In the genomic region with DNA sequence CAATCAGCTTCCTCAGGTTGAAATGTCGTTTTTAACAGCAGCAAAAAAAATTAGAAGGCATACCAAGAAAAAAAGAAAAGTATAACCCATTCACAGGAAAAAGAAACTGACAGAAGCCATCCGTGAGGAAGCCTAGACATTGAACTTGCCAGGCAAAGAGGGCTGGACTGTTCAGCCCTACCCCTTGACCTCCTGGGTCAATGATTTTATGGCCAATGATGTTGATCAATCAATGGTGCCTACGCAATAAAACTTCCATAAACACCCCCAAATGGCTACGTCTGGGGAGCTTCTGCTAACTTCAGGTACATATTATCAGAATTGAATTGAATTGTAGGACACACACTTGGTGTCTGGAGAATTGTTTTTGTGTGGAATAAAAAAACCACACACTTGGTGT, we compare ENCODE assay signal across 19 cellular contexts. TPM values are rescaled to one million over a fixed set of nuclear protein-coding genes. Genes with fewer than 3 reads are reported as not detected.
DNase-seq lines count a peak whose midpoint lies in the region; ATAC-seq, FAIRE-seq and TF ChIP-seq lines count a peak whose summit lies in the region.
"Had no signal": no experiment of that assay in that cellular context is flagged by ENCODE, and none has a peak within 500 bp of the region (broad histone marks: within the 10 kb centered on the region; RNA-seq: fewer than 3 reads in every experiment).

No MANE protein-coding gene starts in this region.

- no peaks in the 10 kb centered on the region for H3K9me2 ChIP-seq in PC-9 (ENCODE audit: insufficient read depth)

- H3K27ac ChIP-seq in liver (ENCODE audit: low read depth in 1 of 2, low read length in 2 of 2) (no peak overlapping the region), HepG2 (ENCODE audit: extremely low read length, insufficient read depth, low read length) (no peak overlapping the region), PC-9 (0 out of 2 replicates have a peak overlapping the region, but pooled peaks have one; percentile 25), right lobe of liver (peak overlapping the region in 1 of 3 donors; percentile 38), ovary (no peak overlapping the region)

- CTCF ChIA-PET in HepG2 (lab: Yijun Ruan, JAX; ENCODE audit: low intra/inter-chr PET ratio, low total read pairs) = no interaction called here
- CTCF ChIA-PET in PC-9 (lab: Charles Lee) = no interaction called here

- ATAC-seq in HepG2 = no peak
- ATAC-seq in right lobe of liver = peak; percentile 43 to 57 (median 54)
- ATAC-seq: GM23338 had no signal

- 33% methylated on average over 4 of the region's 4 CpGs for WGBS in liver
- WGBS in HepG2 (ENCODE audit: low lambda C conversion rate) = under 1% methylated on average over 4 of the region's 4 CpGs
- WGBS in right lobe of liver (ENCODE audit: insufficient coverage, low coverage, low lambda C conversion rate, missing lambda C conversion rate) = 25% methylated on average over 4 of the region's 4 CpGs
- WGBS in ovary, 3 donors = 75 to 81% (median 77%) methylated on average over 4 of the region's 4 CpGs

- H3K27me3 ChIP-seq in liver (ENCODE audit: control insufficient read depth in 4 of 4, insufficient read depth in 4 of 4, low read length in 3 of 4) = no peaks in the 10 kb centered on the region
- H3K27me3 ChIP-seq in HepG2 (ENCODE audit: control insufficient read depth in 1 of 2, insufficient read depth in 2 of 2, low read length in 2 of 2) = peaks cover 0 to 3% of the 10 kb centered on the region in 2 experiments; a peak in 2 of 5 replicates
- no peaks in the 10 kb centered on the region for H3K27me3 ChIP-seq in PC-9 (ENCODE audit: insufficient read depth, low read depth)
- no peaks in the 10 kb centered on the region for H3K27me3 ChIP-seq in right lobe of liver
- no peaks in the 10 kb centered on the region for H3K27me3 ChIP-seq in ovary
- H3K27me3 ChIP-seq: BE2C had no signal

- no peak for FAIRE-seq in HepG2 (lab: Jason Lieb, UNC)
- FAIRE-seq: D721Med, GM12891, GM18507 had no signal

- no peak for TF ChIP-seq EP300 in HepG2 (IDR thresholded peaks at IDR 0.05; ENCODE audit: low read depth in 2 of 2, low read length in 2 of 2)
- TF ChIP-seq EP300 in HepG2 (CRISPR knock-in tag; IDR thresholded peaks at IDR 0.05; ENCODE audit: borderline replicate concordance) = no peak
- no peak for TF ChIP-seq EP300 in ovary (IDR thresholded peaks at IDR 0.05)

- H3K4me1 ChIP-seq in liver (ENCODE audit: control insufficient read depth in 4 of 4, insufficient read depth in 4 of 4, low read length in 3 of 4) (peaks cover 5 to 26% (median 16%) of the 10 kb centered on the region in 4 donors), HepG2 (ENCODE audit: insufficient read depth, low read length) (peaks cover 23% of the 10 kb centered on the region), PC-9 (replicated peaks; ENCODE audit: insufficient read depth) (peaks cover 50% of the 10 kb centered on the region), right lobe of liver (peaks cover 0 to 23% (median 7%) of the 10 kb centered on the region in 4 donors), ovary (ENCODE audit: insufficient read depth) (no peaks in the 10 kb centered on the region)
- H3K4me1 ChIP-seq: BE2C had no signal

- DNase-seq in HepG2 (ENCODE audit: low spot score) (no peak), PC-9 (no peak), right lobe of liver (no peak), NCI-H2196 (lab: John Stamatoyannopoulos, UW; ENCODE audit: unreplicated experiment) (no peak), cerebellar nuclear complex (lab: John Stamatoyannopoulos, UW) (no peak), ovary (no peak)
- DNase-seq: 8988T; ACHN; BE2C; C1 segment of cervical spinal cord; CD4-positive, CD25-positive, alpha-beta regulatory T cell; CD8-positive, alpha-beta memory T cell; COR-L47; H7 had no signal

- H3K4me3 ChIP-seq in liver (ENCODE audit: low read depth in 1 of 3, low read length in 3 of 3) (peak overlapping the region in 1 of 3 donors; percentile 4), HepG2 (replicated peaks in 1 of 3; ENCODE audit: insufficient read depth in 1 of 3, low read depth in 2 of 3, low read length in 3 of 3) (no peak overlapping the region), PC-9 (no peak overlapping the region), right lobe of liver (no peak overlapping the region), ovary (no peak overlapping the region)
- H3K4me3 ChIP-seq: GM23338 had no signal

- intact Hi-C loops in HepG2 (cut with micrococcal nuclease; ENCODE audit: unreplicated experiment) (no loop called here), PC-9 (cut with micrococcal nuclease; ENCODE audit: unreplicated experiment) (no loop called here), right lobe of liver (cut with DNase I) (no loop called here), ovary (cut with DNase I) (no loop called here)

- H3K36me3 ChIP-seq in liver (ENCODE audit: control insufficient read depth in 4 of 4, insufficient read depth in 3 of 4, low read depth in 1 of 4, low read length in 3 of 4) (no peaks in the 10 kb centered on the region), HepG2 (replicated peaks in 1 of 2; ENCODE audit: control insufficient read depth in 1 of 2, insufficient read depth in 2 of 2, low read length in 2 of 2) (no peaks in the 10 kb centered on the region), PC-9 (ENCODE audit: low read depth) (0 out of 2 replicates have a peak, but pooled peaks cover 4% of the 10 kb centered on the region), right lobe of liver (no peaks in the 10 kb centered on the region), ovary (no peaks in the 10 kb centered on the region)
- H3K36me3 ChIP-seq: BE2C had no signal

- no peak overlapping the region for H3K9ac ChIP-seq in liver (ENCODE audit: low read depth in 1 of 2, low read length in 2 of 2)
- no peak overlapping the region for H3K9ac ChIP-seq in HepG2 (ENCODE audit: insufficient read depth, low read depth, low read length)

- TF ChIP-seq CTCF in liver (IDR thresholded peaks at IDR 0.05; ENCODE audit: low read depth, low read length, missing input control) = no peak
- TF ChIP-seq CTCF in HepG2 (CRISPR knock-in tag; IDR thresholded peaks at IDR 0.05) = no peak
- no peak for TF ChIP-seq CTCF in PC-9 (conservative IDR thresholded peaks at IDR 0.05)
- TF ChIP-seq CTCF in right lobe of liver (IDR thresholded peaks at IDR 0.05) = no peak
- no peak for TF ChIP-seq CTCF in ovary (IDR thresholded peaks at IDR 0.05)

- H3K79me2 ChIP-seq in HepG2 (ENCODE audit: insufficient read depth, low read length) (no peaks in the 10 kb centered on the region), PC-9 (ENCODE audit: low read depth) (no peaks in the 10 kb centered on the region)

- H3K4me2 ChIP-seq in HepG2 (ENCODE audit: low read depth, low read length) (no peak overlapping the region), PC-9 (peak overlapping the region; percentile 51)
- H3K4me2 ChIP-seq: GM23338 had no signal

- TF ChIP-seq POLR2A in HepG2 (IDR thresholded peaks at IDR 0.05; ENCODE audit: insufficient read depth in 1 of 2, low read depth in 2 of 2, low read length in 2 of 2) (no peak), right lobe of liver (IDR thresholded peaks at IDR 0.05) (no peak), ovary (IDR thresholded peaks at IDR 0.05) (no peak)

- no peak overlapping the region for H2AFZ ChIP-seq in HepG2 (ENCODE audit: low read length)
- peak overlapping the region; percentile 28; the same call in 1 of the 2 replicates for H2AFZ ChIP-seq in PC-9
- H2AFZ ChIP-seq: GM23338 had no signal

- POLR2A ChIA-PET in HepG2 (lab: Yijun Ruan, JAX) = no interaction called here
- POLR2A ChIA-PET in PC-9 (lab: Charles Lee; ENCODE audit: unreplicated experiment) = interaction anchor here (0.7 kb wide), 2 partner anchors 19 to 843 kb away, joined by 3 to 5 read pairs; no protein-coding TSS in a partner anchor

- TF ChIP-seq RAD21 in liver (IDR thresholded peaks at IDR 0.05) (no peak), HepG2 (CRISPR knock-in tag; IDR thresholded peaks at IDR 0.05) (no peak)

- BruUV-seq in HepG2 (replicated peaks; lab: Mats Ljungman, UMichigan) (no TSS peak), PC-9 (replicated peaks; lab: Mats Ljungman, UMichigan) (no TSS peak)

- H4K20me1 ChIP-seq in HepG2 (ENCODE audit: insufficient read depth, low read length) (no peaks in the 10 kb centered on the region), PC-9 (ENCODE audit: insufficient read depth) (no peaks in the 10 kb centered on the region)

- peaks cover 27% of the 10 kb centered on the region for H3F3A ChIP-seq in PC-9 (ENCODE audit: insufficient read depth, low read depth)

- in situ Hi-C loops in HepG2 (cut with HindIII; ENCODE audit: extremely low pct_ligation_motif_present, low pct_unique_long_range_greater_than_20kb) = no loop called here

- no peaks in the 10 kb centered on the region for H3K9me3 ChIP-seq in liver (ENCODE audit: control insufficient read depth in 4 of 4, low read length in 3 of 4)
- H3K9me3 ChIP-seq in HepG2 (ENCODE audit: low read length) = no peaks in the 10 kb centered on the region
- H3K9me3 ChIP-seq in PC-9 (ENCODE audit: insufficient read depth, low read depth) = peaks cover 6% of the 10 kb centered on the region
- no peaks in the 10 kb centered on the region for H3K9me3 ChIP-seq in right lobe of liver
- no peaks in the 10 kb centered on the region for H3K9me3 ChIP-seq in ovary
- H3K9me3 ChIP-seq: BE2C had no signal

RNA-seq across cellular contexts. Expression of a gene that starts 4.8 kb away (rescaled TPM):
- 10 to 100 TPM in 1 of 2 donors, 1 to 10 TPM in 1; 6.9 to 19.0 TPM for total RNA-seq in liver
- 10 to 100 TPM in 1 of 2 donors, 1 to 10 TPM in 1; 9.8 to 11.7 TPM for polyA plus RNA-seq in liver
- total RNA-seq in HepG2 (2016; rRNA removed; fragmentation: Illumina TruSeq; extraction: Trizol) = 5.9 and 13.1 TPM in 2 replicates
- total RNA-seq in HepG2 (2016; cell fraction: cytosol; rRNA removed; fragmentation: Illumina TruSeq; extraction: Trizol; ENCODE audit: low read depth) = 4.8 and 5.9 TPM in 2 replicates
- total RNA-seq in HepG2 (2016; cell fraction: insoluble cytoplasmic fraction; rRNA removed; fragmentation: Illumina TruSeq; extraction: Trizol) = 6.9 and 11.6 TPM in 2 replicates
- total RNA-seq in HepG2 (2016; cell fraction: membrane; rRNA removed; fragmentation: Illumina TruSeq; extraction: Trizol) = 7.6 and 8.3 TPM in 2 replicates
- 12.6 and 13.3 TPM in 2 replicates for total RNA-seq in HepG2 (2016; cell fraction: nucleus; rRNA removed; fragmentation: Illumina TruSeq; extraction: Trizol)
- 5.9 and 11.1 TPM in 2 replicates for polyA plus RNA-seq in HepG2 (2011; rRNA removed)
- polyA plus RNA-seq in HepG2 (2011; cell fraction: cytosol; rRNA removed) = 6.9 and 7.2 TPM in 2 replicates
- 15.6 and 17.7 TPM in 2 replicates for polyA plus RNA-seq in HepG2 (2011; cell fraction: nucleus; rRNA removed)
- 3.6 and 4.6 TPM in 2 replicates for polyA plus RNA-seq in HepG2 (2012)
- polyA plus RNA-seq in HepG2 (2016; cell fraction: cytosol; fragmentation: Illumina TruSeq; extraction: Trizol; ENCODE audit: low read depth) = 3.9 TPM in 2 replicates
- 4.8 and 5.0 TPM in 2 replicates for polyA plus RNA-seq in HepG2 (2016; cell fraction: insoluble cytoplasmic fraction; fragmentation: Illumina TruSeq; extraction: Trizol; ENCODE audit: low read depth)
- polyA plus RNA-seq in HepG2 (2016; cell fraction: membrane; fragmentation: Illumina TruSeq; extraction: Trizol; ENCODE audit: low read depth) = 5.7 and 6.0 TPM in 2 replicates
- 17.4 and 20.1 TPM in 2 replicates for polyA plus RNA-seq in HepG2 (2016; cell fraction: nucleus; fragmentation: Illumina TruSeq; extraction: Trizol; ENCODE audit: insufficient read depth, low read depth)
- polyA minus RNA-seq in HepG2 (2011; rRNA and poly(A)+ RNA removed; ENCODE audit: low replicate concordance) = 21.7 and 55.4 TPM in 2 replicates
- polyA minus RNA-seq in HepG2 (2011; cell fraction: cytosol; rRNA and poly(A)+ RNA removed) = 3.9 and 5.3 TPM in 2 replicates
- 10.3 and 12.7 TPM in 2 replicates for polyA minus RNA-seq in HepG2 (2011; cell fraction: nucleus; rRNA and poly(A)+ RNA removed)
- total RNA-seq in PC-9 (2021) = 14.8 and 17.0 TPM in 2 replicates
- total RNA-seq in right lobe of liver = 10 to 100 TPM; 11.8 to 22.7 (median 15.7) TPM
- 10 to 100 TPM; 19.4 to 37.0 (median 27.1) TPM for total RNA-seq in ovary
- 10 to 100 TPM; 17.8 to 20.1 TPM for polyA plus RNA-seq in ovary
